ENCODE assay signal across 1 cellular context in the genomic region with DNA sequence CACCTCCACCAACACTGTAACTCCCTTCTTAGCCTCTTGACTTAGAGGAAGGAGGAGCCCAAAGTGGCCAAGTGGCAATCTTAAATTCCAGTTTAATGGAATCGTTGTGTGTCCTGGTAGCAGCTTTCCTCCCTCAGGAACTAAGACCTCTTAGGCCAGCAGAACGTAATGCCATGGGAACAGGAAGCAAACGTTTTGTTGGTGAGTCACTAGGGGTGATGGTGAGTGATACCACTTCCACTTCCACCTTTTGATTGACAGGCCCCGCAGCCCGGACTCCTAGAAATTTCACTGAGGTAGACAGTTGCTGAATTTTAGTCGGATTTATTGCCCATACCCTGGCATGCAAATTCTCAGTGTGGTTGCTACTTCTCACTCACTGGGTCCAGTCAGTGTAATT.
A peak's percentile ranks its signal among the peaks of the same experiment; 100 is the strongest.
TF ChIP-seq lines count a peak whose summit lies in the region.

No MANE protein-coding gene starts in this region.

TF ChIP-seq in K562, 482 proteins besides CTCF, POLR2A, EP300 and RAD21 (continued from another document):
- TF ChIP-seq PKNOX1 (IDR thresholded peaks at IDR 0.05) = 0 out of 2 replicates have a peak, but pooled peaks have one; percentile 15
